Comparison of ENCODE assay signal across 13 cellular contexts in genomic region chr10:11204355-11204879, GRCh38.
DNase-seq lines count a peak whose midpoint lies in the region; ATAC-seq, FAIRE-seq and TF ChIP-seq lines count a peak whose summit lies in the region.
"Had no signal": no experiment of that assay in that cellular context is flagged by ENCODE, and none has a peak within 500 bp of the region (broad histone marks: within the 10 kb centered on the region; RNA-seq: fewer than 3 reads in every experiment).

No MANE protein-coding gene starts in this region.

- no peak for TF ChIP-seq POLR2A in thyroid gland (IDR thresholded peaks at IDR 0.05)

- H3K27ac Mint-ChIP-seq in astrocyte (ENCODE audit: unreplicated experiment): no peak overlapping the region
- H3K27ac Mint-ChIP-seq in memory B cell: peak overlapping the region; percentile 96

- peak; percentile 76 for DNase-seq in Right ventricle myocardium inferior (ENCODE audit: missing footprints)
- DNase-seq in left cardiac atrium: no peak
- DNase-seq in astrocyte (ENCODE audit: low read depth): no peak
- DNase-seq in memory B cell (ENCODE audit: low spot score in 2 of 2): no peak
- DNase-seq in thyroid gland: peak; percentile 85
- no peak for DNase-seq in aorta
- DNase-seq in small intestine: no peak
- DNase-seq in RCC 7860 (ENCODE audit: low spot score): no peak
- DNase-seq: central memory CD4-positive, alpha-beta T cell; spleen; T1000 had no signal

- H3K9ac ChIP-seq in astrocyte (ENCODE audit: low read length): no peak overlapping the region

- no peaks in the 10 kb centered on the region for H3K9me3 ChIP-seq in astrocyte (ENCODE audit: insufficient read depth, low read depth, low read length)
- no peaks in the 10 kb centered on the region for H3K9me3 ChIP-seq in thyroid gland
- H3K9me3 ChIP-seq in aorta (ENCODE audit: control insufficient read depth, low read length): no peaks in the 10 kb centered on the region
- H3K9me3 ChIP-seq in small intestine (ENCODE audit: control insufficient read depth, low read depth): no peaks in the 10 kb centered on the region
- H3K9me3 ChIP-seq: vagina had no signal

- TF ChIP-seq CTCF in astrocyte (IDR thresholded peaks at IDR 0.05; ENCODE audit: insufficient read depth, low read depth, low read length) (no peak), thyroid gland (IDR thresholded peaks at IDR 0.05) (no peak)

- H2AFZ ChIP-seq in astrocyte (ENCODE audit: low read depth, low read length): no peak overlapping the region

- H3K36me3 Mint-ChIP-seq in astrocyte (ENCODE audit: low read depth, unreplicated experiment): peaks cover 11% of the 10 kb centered on the region
- peaks cover 46% of the 10 kb centered on the region for H3K36me3 Mint-ChIP-seq in memory B cell

- H4K20me1 ChIP-seq in astrocyte (ENCODE audit: insufficient read depth, low read length): no peaks in the 10 kb centered on the region

- H3K27me3 Mint-ChIP-seq in astrocyte (ENCODE audit: low read depth, unreplicated experiment) (no peaks in the 10 kb centered on the region), memory B cell (no peaks in the 10 kb centered on the region)

- H3K9me3 Mint-ChIP-seq in astrocyte (ENCODE audit: unreplicated experiment): peaks cover 2% of the 10 kb centered on the region
- H3K9me3 Mint-ChIP-seq in memory B cell: peaks cover 1% of the 10 kb centered on the region

- intact Hi-C loops in Right ventricle myocardium inferior (cut with DNase I): loop anchor here (5.0 kb wide), 1 partner anchor 38 kb away; no protein-coding TSS in a partner anchor
- intact Hi-C loops in left cardiac atrium (cut with DNase I): no loop called here
- intact Hi-C loops in thyroid gland (cut with DNase I): no loop called here
- intact Hi-C loops in aorta (cut with DNase I): no loop called here

- 24 to 26% methylated on average over 18 of the region's 18 CpGs for WGBS in thyroid gland, 2 donors
- 66 to 72% methylated on average over 18 of the region's 18 CpGs for WGBS in aorta, 2 donors
- 73 to 86% (median 80%) methylated on average over 18 of the region's 18 CpGs for WGBS in small intestine, 3 donors

- H3K27ac ChIP-seq in astrocyte (ENCODE audit: low read depth, low read length) (no peak overlapping the region), thyroid gland (peak overlapping the region in 1 of 3 donors; percentile 59), aorta (ENCODE audit: low read depth in 1 of 2, low read length in 2 of 2) (no peak overlapping the region), small intestine (ENCODE audit: low read depth in 1 of 2, low read length in 1 of 2) (no peak overlapping the region)
- H3K27ac ChIP-seq: vagina had no signal

- ATAC-seq in Right ventricle myocardium inferior: no peak
- ATAC-seq in left cardiac atrium: no peak
- no peak for ATAC-seq in memory B cell (ENCODE audit: low read depth)
- ATAC-seq in aorta (ENCODE audit: low FRiP score): no peak

- peak overlapping the region; percentile 75 for H3K4me2 ChIP-seq in astrocyte (ENCODE audit: low read length)

- H3K4me3 Mint-ChIP-seq in astrocyte (ENCODE audit: unreplicated experiment) (no peak overlapping the region), memory B cell (no peak overlapping the region)

- H3K27me3 ChIP-seq in astrocyte (ENCODE audit: insufficient read depth, low read length): no peaks in the 10 kb centered on the region
- H3K27me3 ChIP-seq in thyroid gland: no peaks in the 10 kb centered on the region
- H3K27me3 ChIP-seq in aorta (ENCODE audit: control insufficient read depth in 1 of 2, insufficient read depth in 2 of 2, low read length in 1 of 2): no peaks in the 10 kb centered on the region
- no peaks in the 10 kb centered on the region for H3K27me3 ChIP-seq in small intestine (ENCODE audit: control insufficient read depth in 2 of 2, insufficient read depth in 2 of 2, low read length in 2 of 2)
- H3K27me3 ChIP-seq: spleen, vagina had no signal

- H3K36me3 ChIP-seq in astrocyte (ENCODE audit: insufficient read depth, low read length) (no peaks in the 10 kb centered on the region), thyroid gland (no peaks in the 10 kb centered on the region), aorta (ENCODE audit: control insufficient read depth in 1 of 2, insufficient read depth in 2 of 2, low read length in 1 of 2) (no peaks in the 10 kb centered on the region), small intestine (ENCODE audit: control insufficient read depth in 2 of 2, insufficient read depth in 2 of 2, low read length in 2 of 2) (no peaks in the 10 kb centered on the region)
- H3K36me3 ChIP-seq: vagina had no signal

- H3K4me1 Mint-ChIP-seq in astrocyte (ENCODE audit: low read depth, unreplicated experiment) (no peaks in the 10 kb centered on the region), memory B cell (peaks cover 64% of the 10 kb centered on the region)

- FAIRE-seq in astrocyte (lab: Jason Lieb, UNC): no peak
- FAIRE-seq in small intestine (lab: Jason Lieb, UNC): no peak
- no peak for FAIRE-seq in RCC 7860 (lab: Jason Lieb, UNC)
- FAIRE-seq: H54 had no signal

- H3K4me3 ChIP-seq in astrocyte (ENCODE audit: insufficient read depth, low read depth, low read length): peak overlapping the region; percentile 42
- peak overlapping the region in 2 of 3 donors; percentile 2 to 31 for H3K4me3 ChIP-seq in thyroid gland (replicated peaks in 1 of 3)
- H3K4me3 ChIP-seq in aorta (ENCODE audit: low read length in 2 of 2): no peak overlapping the region
- H3K4me3 ChIP-seq in small intestine (ENCODE audit: low read depth in 1 of 2, low read length in 2 of 2): no peak overlapping the region
- H3K4me3 ChIP-seq: vagina had no signal

- H3K79me2 ChIP-seq in astrocyte (ENCODE audit: insufficient read depth, low read length): no peaks in the 10 kb centered on the region

- H3K4me1 ChIP-seq in astrocyte (ENCODE audit: insufficient read depth, low read length) (no peaks in the 10 kb centered on the region), thyroid gland (peaks cover 0 to 7% of the 10 kb centered on the region in 2 donors), aorta (ENCODE audit: control insufficient read depth in 1 of 2, insufficient read depth in 2 of 2, low read length in 2 of 2) (no peaks in the 10 kb centered on the region), small intestine (ENCODE audit: control insufficient read depth in 2 of 2, insufficient read depth in 1 of 2, low read depth in 1 of 2, low read length in 1 of 2) (no peaks in the 10 kb centered on the region)

Comparison
In these comparisons a context has a peak if more than half of its experiments do, and no peak if none do; other contexts are left out.
1. DNase-seq: peak in Right ventricle myocardium inferior (single experiment) and thyroid gland (2 of 2); none in left cardiac atrium (single experiment), astrocyte (single experiment), memory B cell (0 of 2), aorta (0 of 2), small intestine (single experiment) and RCC 7860 (single experiment).
2. H3K4me3 ChIP-seq: peak in astrocyte (single experiment) and thyroid gland (2 of 3); none in aorta (0 of 2) and small intestine (0 of 2).